In genomic region chr17:49964539-49965521, GRCh38 we compare ENCODE assay signal across 1 cellular context.
A peak's percentile ranks its signal among the peaks of the same experiment; 100 is the strongest.
TF ChIP-seq lines count a peak whose summit lies in the region.

No MANE protein-coding gene starts in this region.

TF ChIP-seq in HepG2, 621 proteins besides CTCF, POLR2A, EP300 and RAD21:
- TF ChIP-seq SRSF9 (IDR thresholded peaks at IDR 0.05; ENCODE audit: borderline replicate concordance, insufficient read depth, low read depth, low read length, poor library complexity, severe bottlenecking) = no peak
- no peak for TF ChIP-seq ZNF251 (CRISPR knock-in tag; IDR thresholded peaks at IDR 0.05)
- peak; percentile 39; the same call in 1 of the 2 replicates for TF ChIP-seq MTF2 (CRISPR knock-in tag; IDR thresholded peaks at IDR 0.05; ENCODE audit: borderline replicate concordance)
- no peak for TF ChIP-seq SIN3B (IDR thresholded peaks at IDR 0.05; ENCODE audit: low read length)
- TF ChIP-seq ZNF768 (CRISPR knock-in tag; IDR thresholded peaks at IDR 0.05) = peak; percentile 16; the same call in 1 of the 2 replicates
- TF ChIP-seq EED (CRISPR knock-in tag; IDR thresholded peaks at IDR 0.05) = 0 out of 2 replicates have a peak, but pooled peaks have one; percentile 60
- no peak for TF ChIP-seq MXD1 (CRISPR knock-in tag; IDR thresholded peaks at IDR 0.05)
- TF ChIP-seq ZSCAN25 (CRISPR knock-in tag; IDR thresholded peaks at IDR 0.05) = no peak
- peak; percentile 53; the same call in 1 of the 2 replicates for TF ChIP-seq CBX2 (IDR thresholded peaks at IDR 0.05; ENCODE audit: low read depth, low read length)
- no peak for TF ChIP-seq CBX2 (CRISPR knock-in tag; IDR thresholded peaks at IDR 0.05; ENCODE audit: low read depth)
- peak; percentile 79 for TF ChIP-seq EZH2 (conservative IDR thresholded peaks at IDR 0.05; ENCODE audit: low read depth, low read length)
TF ChIP-seq in HepG2: peak in this region for 5.
